17 cellular contexts compared by ENCODE assay signal in genomic region chr5:140259509-140259908, GRCh38. TPM values are rescaled to one million over a fixed set of nuclear protein-coding genes. Genes with fewer than 3 reads are reported as not detected.
A peak's percentile ranks its signal among the peaks of the same experiment; 100 is the strongest.
DNase-seq lines count a peak whose midpoint lies in the region; ATAC-seq lines count a peak whose summit lies in the region.
"Had no signal": no experiment of that assay in that cellular context is flagged by ENCODE, and none has a peak within 500 bp of the region (broad histone marks: within the 10 kb centered on the region; RNA-seq: fewer than 3 reads in every experiment).

No MANE protein-coding gene starts in this region.

- no peaks in the 10 kb centered on the region for H3K27me3 Mint-ChIP-seq in activated CD4-positive, alpha-beta T cell treated with anti-CD3 and anti-CD28 coated beads, Interleukin-2, amount 10 ng/mL, durations not matched to agents 24 days and 14 days
- no peaks in the 10 kb centered on the region for H3K27me3 Mint-ChIP-seq in T-helper 2 cell treated with Interferon-gamma antibody and Interleukin-4, amounts not matched to agents 5 μg/mL and 100 μg/mL, for 36 hours (ENCODE audit: low read depth)
- H3K27me3 Mint-ChIP-seq in natural killer cell treated with Interleukin-12 subunit alpha and Interleukin-12 subunit beta and Interleukin-15 and Interleukin-18, amount 100 ng/mL, for 72 hours = no peaks in the 10 kb centered on the region
- H3K27me3 Mint-ChIP-seq: dendritic cell treated with granulocyte-macrophage colony-stimulating factor and Interleukin-4, amounts not matched to agents 40 ng/mL and 50 ng/mL, for 4 days had no signal

- H3K4me1 Mint-ChIP-seq in activated CD4-positive, alpha-beta T cell treated with anti-CD3 and anti-CD28 coated beads, Interleukin-2, amount 10 ng/mL, durations not matched to agents 24 days and 14 days = peaks cover 44% of the 10 kb centered on the region
- peaks cover 29% of the 10 kb centered on the region for H3K4me1 Mint-ChIP-seq in T-helper 2 cell treated with Interferon-gamma antibody and Interleukin-4, amounts not matched to agents 5 μg/mL and 100 μg/mL, for 36 hours (ENCODE audit: low read depth)
- H3K4me1 Mint-ChIP-seq in natural killer cell treated with Interleukin-12 subunit alpha and Interleukin-12 subunit beta and Interleukin-15 and Interleukin-18, amount 100 ng/mL, for 72 hours (ENCODE audit: low read depth in 2 of 2) = peaks cover 19 to 31% of the 10 kb centered on the region in 2 donors

- ATAC-seq in esophagus mucosa = peak; percentile 95
- no peak for ATAC-seq in GM19023 (IDR thresholded peaks at IDR 0.05; ENCODE audit: unreplicated experiment)
- ATAC-seq in GM19035 (IDR thresholded peaks at IDR 0.05; ENCODE audit: unreplicated experiment) = no peak
- ATAC-seq in natural killer cell treated with Interleukin-12 subunit alpha and Interleukin-12 subunit beta and Interleukin-15 and Interleukin-18, amount 100 ng/mL, for 72 hours = no peak
- ATAC-seq: CD8-positive, alpha-beta T cell; GM12878; right lobe of liver had no signal

- H3K27ac Mint-ChIP-seq in activated CD4-positive, alpha-beta T cell treated with anti-CD3 and anti-CD28 coated beads, Interleukin-2, amount 10 ng/mL, durations not matched to agents 24 days and 14 days = peak overlapping the region; percentile 45
- peak overlapping the region; percentile 20 for H3K27ac Mint-ChIP-seq in T-helper 2 cell treated with Interferon-gamma antibody and Interleukin-4, amounts not matched to agents 5 μg/mL and 100 μg/mL, for 36 hours
- peak overlapping the region in 1 of 2 donors; percentile 1 for H3K27ac Mint-ChIP-seq in natural killer cell treated with Interleukin-12 subunit alpha and Interleukin-12 subunit beta and Interleukin-15 and Interleukin-18, amount 100 ng/mL, for 72 hours
- H3K27ac Mint-ChIP-seq: dendritic cell treated with granulocyte-macrophage colony-stimulating factor and Interleukin-4, amounts not matched to agents 40 ng/mL and 50 ng/mL, for 4 days had no signal

- DNase-seq in activated CD4-positive, alpha-beta T cell treated with anti-CD3 and anti-CD28 coated beads, Interleukin-2, amount 10 ng/mL, durations not matched to agents 24 days and 14 days = peak; percentile 72
- DNase-seq in activated CD4-positive, alpha-beta T cell treated with anti-CD3 and anti-CD28 coated beads for 48 hours = no peak
- no peak for DNase-seq in T-helper 2 cell treated with Interferon-gamma antibody and Interleukin-4, amounts not matched to agents 5 μg/mL and 100 μg/mL, for 36 hours (ENCODE audit: low spot score)
- DNase-seq in renal cortical epithelial cell (ENCODE audit: low read depth) = peak; percentile 63
- DNase-seq in natural killer cell treated with Interleukin-12 subunit alpha and Interleukin-12 subunit beta and Interleukin-15 and Interleukin-18, amount 100 ng/mL, for 72 hours (ENCODE audit: low spot score) = no peak
- DNase-seq: 8988T; activated CD8-positive, alpha-beta memory T cell treated with anti-CD3 and anti-CD28 coated beads, Interleukin-2, amount 50 U/mL, for 48 hours; aorta; CD8-positive, alpha-beta T cell; right lobe of liver; stimulated activated CD4-positive, alpha-beta T cell treated with anti-CD3 and anti-CD28 coated beads, Interleukin-4, amount 100 ng/mL, for 1 hour; upper lobe of left lung had no signal

- H3K9me3 Mint-ChIP-seq in activated CD4-positive, alpha-beta T cell treated with anti-CD3 and anti-CD28 coated beads, Interleukin-2, amount 10 ng/mL, durations not matched to agents 24 days and 14 days = no peaks in the 10 kb centered on the region
- H3K9me3 Mint-ChIP-seq in T-helper 2 cell treated with Interferon-gamma antibody and Interleukin-4, amounts not matched to agents 5 μg/mL and 100 μg/mL, for 36 hours = no peaks in the 10 kb centered on the region
- no peaks in the 10 kb centered on the region for H3K9me3 Mint-ChIP-seq in natural killer cell treated with Interleukin-12 subunit alpha and Interleukin-12 subunit beta and Interleukin-15 and Interleukin-18, amount 100 ng/mL, for 72 hours
- H3K9me3 Mint-ChIP-seq: CD8-positive, alpha-beta T cell; dendritic cell treated with granulocyte-macrophage colony-stimulating factor and Interleukin-4, amounts not matched to agents 40 ng/mL and 50 ng/mL, for 4 days had no signal

- intact Hi-C loops in activated CD4-positive, alpha-beta T cell treated with anti-CD3 and anti-CD28 coated beads, Interleukin-2, amount 10 ng/mL, durations not matched to agents 24 days and 14 days (cut with micrococcal nuclease) = no loop called here

- peak overlapping the region; percentile 11 for H3K4me3 Mint-ChIP-seq in activated CD4-positive, alpha-beta T cell treated with anti-CD3 and anti-CD28 coated beads, Interleukin-2, amount 10 ng/mL, durations not matched to agents 24 days and 14 days
- H3K4me3 Mint-ChIP-seq in T-helper 2 cell treated with Interferon-gamma antibody and Interleukin-4, amounts not matched to agents 5 μg/mL and 100 μg/mL, for 36 hours = peak overlapping the region; percentile 55
- H3K4me3 Mint-ChIP-seq in natural killer cell treated with Interleukin-12 subunit alpha and Interleukin-12 subunit beta and Interleukin-15 and Interleukin-18, amount 100 ng/mL, for 72 hours = no peak overlapping the region
- H3K4me3 Mint-ChIP-seq: CD8-positive, alpha-beta T cell; dendritic cell treated with granulocyte-macrophage colony-stimulating factor and Interleukin-4, amounts not matched to agents 40 ng/mL and 50 ng/mL, for 4 days had no signal

- H3K36me3 Mint-ChIP-seq in activated CD4-positive, alpha-beta T cell treated with anti-CD3 and anti-CD28 coated beads, Interleukin-2, amount 10 ng/mL, durations not matched to agents 24 days and 14 days (ENCODE audit: low read depth) = peaks cover 34% of the 10 kb centered on the region
- peaks cover 30% of the 10 kb centered on the region for H3K36me3 Mint-ChIP-seq in T-helper 2 cell treated with Interferon-gamma antibody and Interleukin-4, amounts not matched to agents 5 μg/mL and 100 μg/mL, for 36 hours (ENCODE audit: low read depth)
- peaks cover 13% of the 10 kb centered on the region for H3K36me3 Mint-ChIP-seq in natural killer cell treated with Interleukin-12 subunit alpha and Interleukin-12 subunit beta and Interleukin-15 and Interleukin-18, amount 100 ng/mL, for 72 hours

RNA-seq across cellular contexts. Expression of gene PFDN1, which starts 43.4 kb away (rescaled TPM):
- 51.5 and 57.9 TPM in 2 replicates for total RNA-seq in activated CD4-positive, alpha-beta T cell treated with anti-CD3 and anti-CD28 coated beads, Interleukin-2, amount 10 ng/mL, durations not matched to agents 24 days and 14 days
- total RNA-seq in esophagus mucosa = 33.5 TPM
- total RNA-seq in renal cortical epithelial cell = 76.4 and 107 TPM in 2 replicates
- total RNA-seq in natural killer cell treated with Interleukin-12 subunit alpha and Interleukin-12 subunit beta and Interleukin-15 and Interleukin-18, amount 100 ng/mL, for 72 hours = 10 to 100 TPM; 49.8 to 62.2 TPM

Comparison
In these comparisons a context has a peak if more than half of its experiments do, and no peak if none do; other contexts are left out.
1. DNase-seq: peak in activated CD4-positive, alpha-beta T cell treated with anti-CD3 and anti-CD28 coated beads, Interleukin-2, amount 10 ng/mL, durations not matched to agents 24 days and 14 days (single experiment) and renal cortical epithelial cell (single experiment); none in activated CD4-positive, alpha-beta T cell treated with anti-CD3 and anti-CD28 coated beads for 48 hours (single experiment), T-helper 2 cell treated with Interferon-gamma antibody and Interleukin-4, amounts not matched to agents 5 μg/mL and 100 μg/mL, for 36 hours (single experiment) and natural killer cell treated with Interleukin-12 subunit alpha and Interleukin-12 subunit beta and Interleukin-15 and Interleukin-18, amount 100 ng/mL, for 72 hours (single experiment).